14 cellular contexts compared by ENCODE assay signal in the genomic region with DNA sequence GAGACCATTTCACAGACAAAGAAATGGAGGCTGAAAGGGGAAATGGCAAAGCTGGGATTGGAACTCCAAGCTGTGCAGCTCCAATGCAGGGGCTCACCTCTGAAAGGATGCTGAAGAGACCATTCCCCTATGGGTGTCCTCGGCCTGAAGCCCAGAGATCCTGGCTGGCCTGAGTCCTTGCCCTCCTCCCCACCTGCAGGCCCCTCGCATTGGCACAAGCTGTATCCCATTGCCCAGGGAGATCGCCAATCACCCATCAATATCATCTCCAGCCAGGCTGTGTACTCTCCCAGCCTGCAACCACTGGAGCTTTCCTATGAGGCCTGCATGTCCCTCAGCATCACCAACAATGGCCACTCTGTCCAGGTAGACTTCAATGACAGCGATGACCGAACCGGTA. TPM values are rescaled to one million over a fixed set of nuclear protein-coding genes. Genes with fewer than 3 reads are reported as not detected.
DNase-seq lines count a peak whose midpoint lies in the region; ATAC-seq and TF ChIP-seq lines count a peak whose summit lies in the region.
"Had no signal": no experiment of that assay in that cellular context is flagged by ENCODE, and none has a peak within 500 bp of the region (broad histone marks: within the 10 kb centered on the region; RNA-seq: fewer than 3 reads in every experiment).

No MANE protein-coding gene starts in this region.

- H3K36me3 Mint-ChIP-seq in activated naive CD4-positive, alpha-beta T cell treated with anti-CD3 and anti-CD28 coated beads, Interleukin-2, amount 10 ng/mL, durations not matched to agents 7 days and 5 days = no peaks in the 10 kb centered on the region
- H3K36me3 Mint-ChIP-seq: CD8-positive, alpha-beta memory T cell had no signal

- H3K27me3 ChIP-seq in osteoblast (ENCODE audit: insufficient read depth, low read length) = peaks cover 51% of the 10 kb centered on the region

- no peak overlapping the region for H3K4me3 Mint-ChIP-seq in activated naive CD4-positive, alpha-beta T cell treated with anti-CD3 and anti-CD28 coated beads, Interleukin-2, amount 10 ng/mL, durations not matched to agents 7 days and 5 days

- no peak overlapping the region for H2AFZ ChIP-seq in osteoblast (ENCODE audit: low read length)
- H2AFZ ChIP-seq: GM23248 had no signal

- H3K9me3 Mint-ChIP-seq in activated naive CD4-positive, alpha-beta T cell treated with anti-CD3 and anti-CD28 coated beads, Interleukin-2, amount 10 ng/mL, durations not matched to agents 7 days and 5 days = no peaks in the 10 kb centered on the region
- H3K9me3 Mint-ChIP-seq: CD8-positive, alpha-beta memory T cell had no signal

- no peaks in the 10 kb centered on the region for H3K9me3 ChIP-seq in osteoblast (ENCODE audit: low read depth, low read length)
- H3K9me3 ChIP-seq: A549, BE2C, Caco-2 had no signal

- no peaks in the 10 kb centered on the region for H3K79me2 ChIP-seq in osteoblast (ENCODE audit: insufficient read depth, low read length)

- no peak overlapping the region for H3K4me2 ChIP-seq in osteoblast (ENCODE audit: insufficient read depth, low read length)
- H3K4me2 ChIP-seq: A549 had no signal

- DNase-seq in activated naive CD4-positive, alpha-beta T cell treated with anti-CD3 and anti-CD28 coated beads, Interleukin-2, amount 10 ng/mL, durations not matched to agents 7 days and 5 days = peak; percentile 10
- DNase-seq in activated naive CD4-positive, alpha-beta T cell (lab: John Stamatoyannopoulos, UW) = no peak
- DNase-seq in osteoblast (ENCODE audit: insufficient read length, low spot score, missing footprints) = peak; percentile 62
- no peak for DNase-seq in DMS153 (lab: John Stamatoyannopoulos, UW)
- DNase-seq: BE2C; CD8-positive, alpha-beta memory T cell; DMS53; GM23248; H7; IMR-90 had no signal

- peaks cover 73% of the 10 kb centered on the region for H3K27me3 Mint-ChIP-seq in activated naive CD4-positive, alpha-beta T cell treated with anti-CD3 and anti-CD28 coated beads, Interleukin-2, amount 10 ng/mL, durations not matched to agents 7 days and 5 days

- CTCF ChIA-PET in activated naive CD4-positive, alpha-beta T cell treated with anti-CD3 and anti-CD28 coated beads, Interleukin-2, amount 10 ng/mL, durations not matched to agents 7 days and 5 days (lab: Charles Lee) = interaction anchor here (1.4 to 8.7 kb wide), 3 partner anchors 16 to 95 kb away, joined by 3 to 44 read pairs (median 30); a partner anchor contains a TSS

- peaks cover 23% of the 10 kb centered on the region for H3K4me1 Mint-ChIP-seq in activated naive CD4-positive, alpha-beta T cell treated with anti-CD3 and anti-CD28 coated beads, Interleukin-2, amount 10 ng/mL, durations not matched to agents 7 days and 5 days

- H3K4me1 ChIP-seq in osteoblast (ENCODE audit: insufficient read depth, low read length) = no peaks in the 10 kb centered on the region

- ATAC-seq in GM18867 (IDR thresholded peaks at IDR 0.05; ENCODE audit: unreplicated experiment) = no peak
- ATAC-seq: A549 had no signal

- H3K27ac ChIP-seq in angular gyrus (ENCODE audit: low read depth, low read length) = peak overlapping the region; percentile 2
- H3K27ac ChIP-seq in osteoblast (ENCODE audit: low read depth, low read length) = no peak overlapping the region
- H3K27ac ChIP-seq: A549, GM23248 had no signal

- no peaks in the 10 kb centered on the region for H3K36me3 ChIP-seq in osteoblast (ENCODE audit: insufficient read depth, low read length)
- H3K36me3 ChIP-seq: BE2C had no signal

- H3K4me3 ChIP-seq in osteoblast (ENCODE audit: insufficient read depth, low read length) = no peak overlapping the region
- H3K4me3 ChIP-seq: A549, GM23248 had no signal

- TF ChIP-seq CTCF in osteoblast (IDR thresholded peaks at IDR 0.05; ENCODE audit: extremely low read depth, low read depth, low read length) = no peak

- no peak overlapping the region for H3K27ac Mint-ChIP-seq in activated naive CD4-positive, alpha-beta T cell treated with anti-CD3 and anti-CD28 coated beads, Interleukin-2, amount 10 ng/mL, durations not matched to agents 7 days and 5 days

- no peaks in the 10 kb centered on the region for H4K20me1 ChIP-seq in osteoblast (ENCODE audit: insufficient read depth, low read length)

RNA-seq across cellular contexts. Expression of a gene that starts 2.6 kb away (rescaled TPM):
- not detected in 2 replicates for total RNA-seq in osteoblast
- total RNA-seq: CD8-positive, alpha-beta memory T cell; IMR-90 had no signal

RNA-seq across cellular contexts. Expression of a gene that starts 16.1 kb away (rescaled TPM):
- 73.5 and 84.6 TPM in 2 replicates for total RNA-seq in osteoblast

RNA-seq across cellular contexts. Expression of a gene that starts 33.5 kb away (rescaled TPM):
- 11.5 and 13.8 TPM in 2 replicates for total RNA-seq in osteoblast

RNA-seq across cellular contexts. Expression of a gene that starts 45.4 kb away (rescaled TPM):
- 0.29 and 0.36 TPM in 2 replicates for total RNA-seq in osteoblast
- total RNA-seq: Caco-2, GM23248, H7, IMR-90 had no signal

Comparison
In these comparisons a context has a peak if more than half of its experiments do, and no peak if none do; other contexts are left out.
1. DNase-seq: peak in activated naive CD4-positive, alpha-beta T cell treated with anti-CD3 and anti-CD28 coated beads, Interleukin-2, amount 10 ng/mL, durations not matched to agents 7 days and 5 days (single experiment) and osteoblast (single experiment); none in activated naive CD4-positive, alpha-beta T cell (0 of 4) and DMS153 (single experiment).